16 cellular contexts compared by ENCODE assay signal in the genomic region with DNA sequence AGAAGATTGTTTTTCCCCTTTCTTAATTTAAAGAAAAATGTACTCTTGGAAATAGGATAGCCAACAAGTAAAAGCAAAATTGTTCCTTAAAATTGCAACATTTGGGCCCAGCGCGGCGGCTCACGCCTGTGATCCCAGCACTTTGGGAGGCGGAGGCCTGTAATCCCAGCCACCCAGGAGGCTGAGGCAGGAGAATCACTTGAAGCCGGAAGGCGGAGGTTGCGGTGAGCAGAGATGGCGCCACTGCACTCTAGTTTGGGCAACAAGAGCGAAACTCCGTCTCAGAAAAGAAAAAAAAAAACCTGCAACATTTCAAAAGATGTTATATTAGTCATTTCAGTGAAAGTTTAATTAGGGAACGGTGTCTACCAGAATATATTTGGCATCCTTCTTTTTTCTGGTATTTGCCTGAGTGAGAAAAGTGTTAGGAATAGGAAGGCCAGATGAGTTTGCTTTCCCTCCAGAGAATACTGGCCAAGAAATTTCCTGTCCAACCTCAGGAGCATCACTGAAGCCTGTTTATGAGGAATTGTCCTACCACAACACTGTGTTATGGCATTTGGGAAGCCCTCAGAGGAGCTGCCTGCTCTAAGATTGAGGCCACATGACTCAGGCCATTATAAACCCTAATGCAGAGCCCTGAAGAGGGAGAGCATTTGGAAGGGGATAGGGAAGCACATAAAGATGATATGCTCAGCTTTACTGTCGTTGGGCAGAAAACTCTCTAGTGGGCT. TPM values are rescaled to one million over a fixed set of nuclear protein-coding genes. Genes with fewer than 3 reads are reported as not detected.
DNase-seq lines count a peak whose midpoint lies in the region; TF ChIP-seq lines count a peak whose summit lies in the region.
"Had no signal": no experiment of that assay in that cellular context is flagged by ENCODE, and none has a peak within 500 bp of the region (broad histone marks: within the 10 kb centered on the region; RNA-seq: fewer than 3 reads in every experiment).

No MANE protein-coding gene starts in this region.

- CTCF ChIA-PET in PC-9 (lab: Charles Lee) = no interaction called here

- H3K9me2 ChIP-seq in PC-9 (ENCODE audit: insufficient read depth) = no peaks in the 10 kb centered on the region

- H3K36me3 ChIP-seq in PC-9 (ENCODE audit: low read depth) (no peaks in the 10 kb centered on the region), cardiac muscle cell (no peaks in the 10 kb centered on the region), trophoblast cell (ENCODE audit: control insufficient read depth in 1 of 2, insufficient read depth in 2 of 2, low read length in 2 of 2) (no peaks in the 10 kb centered on the region)

- H2BK120ac ChIP-seq in trophoblast cell (ENCODE audit: insufficient read depth, low read length, poor library complexity) = no peak overlapping the region

- no peak overlapping the region for H3K23ac ChIP-seq in trophoblast cell (ENCODE audit: low read length)

- H2AFZ ChIP-seq in PC-9 (0 out of 2 replicates have a peak overlapping the region, but pooled peaks have one; percentile 4), trophoblast cell (ENCODE audit: insufficient read depth, low read length, poor library complexity) (no peak overlapping the region)

- H2AK5ac ChIP-seq in trophoblast cell (ENCODE audit: low read length) = no peak overlapping the region

- no peak overlapping the region for H3K14ac ChIP-seq in trophoblast cell (ENCODE audit: low read length)

- intact Hi-C loops in PC-9 (cut with micrococcal nuclease; ENCODE audit: unreplicated experiment) = loop anchor here (5.0 kb wide), 1 partner anchor 858 kb away; no protein-coding TSS in a partner anchor

- H3K4me3 ChIP-seq in PC-9 (no peak overlapping the region), cardiac muscle cell (no peak overlapping the region), trophoblast cell (ENCODE audit: low read depth, low read length) (no peak overlapping the region)
- H3K4me3 ChIP-seq: GM12878, mucosa of descending colon had no signal

- H3K4me1 ChIP-seq in PC-9 (replicated peaks; ENCODE audit: insufficient read depth) (no peaks in the 10 kb centered on the region; the same call in 1 of the 2 replicates), cardiac muscle cell (ENCODE audit: low read depth) (no peaks in the 10 kb centered on the region), trophoblast cell (ENCODE audit: control insufficient read depth in 1 of 2, insufficient read depth in 2 of 2, low read length in 2 of 2) (no peaks in the 10 kb centered on the region)

- H3K9me3 ChIP-seq in PC-9 (ENCODE audit: insufficient read depth, low read depth) = no peaks in the 10 kb centered on the region
- no peaks in the 10 kb centered on the region for H3K9me3 ChIP-seq in cardiac muscle cell (ENCODE audit: low read depth)
- no peaks in the 10 kb centered on the region for H3K9me3 ChIP-seq in trophoblast cell (ENCODE audit: insufficient read depth, low read depth, low read length)
- H3K9me3 ChIP-seq: mucosa of descending colon had no signal

- no peak overlapping the region for H3K18ac ChIP-seq in trophoblast cell (ENCODE audit: low read length)

- H3K27ac ChIP-seq in PC-9 = no peak overlapping the region
- H3K27ac ChIP-seq in cardiac muscle cell = peak overlapping the region; percentile 3
- H3K27ac ChIP-seq in trophoblast cell (ENCODE audit: low read depth, low read length) = no peak overlapping the region

- no peak overlapping the region for H3K9ac ChIP-seq in trophoblast cell (ENCODE audit: low read length)

- H3F3A ChIP-seq in PC-9 (ENCODE audit: insufficient read depth, low read depth) = no peaks in the 10 kb centered on the region

- WGBS in trophoblast cell (ENCODE audit: extremely low coverage, insufficient coverage, insufficient read length) = no CpG with 5 or more reads among the region's 13 CpGs

- TF ChIP-seq CTCF in PC-9 (conservative IDR thresholded peaks at IDR 0.05) (no peak), cardiac muscle cell (IDR thresholded peaks at IDR 0.05; ENCODE audit: low read depth, low read length) (no peak)

- no peak overlapping the region for H4K91ac ChIP-seq in trophoblast cell (ENCODE audit: low read depth, low read length)

- peak overlapping the region; percentile 42 for H2BK12ac ChIP-seq in trophoblast cell (ENCODE audit: low read length)

- H2BK5ac ChIP-seq in trophoblast cell (ENCODE audit: low read depth, low read length, poor library complexity) = no peak overlapping the region

- H4K8ac ChIP-seq in trophoblast cell (ENCODE audit: low read depth, low read length) = no peak overlapping the region

- H3K79me1 ChIP-seq in trophoblast cell (ENCODE audit: low read length) = peaks cover 7% of the 10 kb centered on the region

- DNase-seq in DMS114 treated with DMSO at 0.1 percent for 48 hours (lab: John Stamatoyannopoulos, UW; ENCODE audit: unreplicated experiment) (peak; percentile 59), PC-9 (no peak), cardiac muscle cell (ENCODE audit: low read depth in 1 of 2, low spot score in 1 of 2) (no peak), trophoblast cell (no peak), GM19238 (ENCODE audit: insufficient read length, low spot score) (no peak), inferior parietal cortex (ENCODE audit: extremely low spot score) (no peak), GM19240 (ENCODE audit: insufficient read length, low spot score) (no peak)
- DNase-seq in stimulated activated CD4-positive, alpha-beta T cell treated with anti-CD3 and anti-CD28 coated beads, Interleukin-1b, Interleukin-23, amount 100 ng/mL, for 48 hours = no peak
- DNase-seq: activated CD8-positive, alpha-beta memory T cell treated with anti-CD3 and anti-CD28 coated beads, Interleukin-2, amount 50 U/mL, for 4 hours; amniotic stem cell; effector memory CD8-positive, alpha-beta T cell; hypothalamus; Kasumi-1; mucosa of descending colon; NCI-H2107 had no signal

- H3K4ac ChIP-seq in trophoblast cell (ENCODE audit: low read depth, low read length) = no peak overlapping the region

- H3K79me2 ChIP-seq in PC-9 (ENCODE audit: low read depth) (no peaks in the 10 kb centered on the region), trophoblast cell (ENCODE audit: control insufficient read depth, insufficient read depth, low read length, poor library complexity) (peaks cover 8% of the 10 kb centered on the region)

- BruUV-seq in PC-9 (replicated peaks; lab: Mats Ljungman, UMichigan) = no TSS peak

- H4K12ac ChIP-seq in trophoblast cell (ENCODE audit: low read depth, low read length) = no peak overlapping the region

- H3K27me3 ChIP-seq in PC-9 (ENCODE audit: insufficient read depth, low read depth) (no peaks in the 10 kb centered on the region), cardiac muscle cell (no peaks in the 10 kb centered on the region), trophoblast cell (ENCODE audit: insufficient read depth, low read length) (no peaks in the 10 kb centered on the region)

- H4K20me1 ChIP-seq in PC-9 (ENCODE audit: insufficient read depth) = no peaks in the 10 kb centered on the region

- no peak overlapping the region for H3K4me2 ChIP-seq in PC-9
- H3K4me2 ChIP-seq in trophoblast cell (ENCODE audit: low read length) = no peak overlapping the region

- POLR2A ChIA-PET in PC-9 (lab: Charles Lee; ENCODE audit: unreplicated experiment) = no interaction called here

RNA-seq across cellular contexts. Expression of gene GJA1, which starts 1.2 kb away (rescaled TPM):
- total RNA-seq in PC-9 (2021) (0.20 TPM in 1 of 2 replicates, not detected in the other), cardiac muscle cell (6.5 and 6.8 TPM in 2 replicates)
- 2.6 and 3.3 TPM in 2 replicates for polyA plus RNA-seq in cardiac muscle cell
- polyA plus RNA-seq in trophoblast cell (2013) = 194 and 202 TPM in 2 replicates
